ENCODE assay signal across 8 cellular contexts in the genomic region with DNA sequence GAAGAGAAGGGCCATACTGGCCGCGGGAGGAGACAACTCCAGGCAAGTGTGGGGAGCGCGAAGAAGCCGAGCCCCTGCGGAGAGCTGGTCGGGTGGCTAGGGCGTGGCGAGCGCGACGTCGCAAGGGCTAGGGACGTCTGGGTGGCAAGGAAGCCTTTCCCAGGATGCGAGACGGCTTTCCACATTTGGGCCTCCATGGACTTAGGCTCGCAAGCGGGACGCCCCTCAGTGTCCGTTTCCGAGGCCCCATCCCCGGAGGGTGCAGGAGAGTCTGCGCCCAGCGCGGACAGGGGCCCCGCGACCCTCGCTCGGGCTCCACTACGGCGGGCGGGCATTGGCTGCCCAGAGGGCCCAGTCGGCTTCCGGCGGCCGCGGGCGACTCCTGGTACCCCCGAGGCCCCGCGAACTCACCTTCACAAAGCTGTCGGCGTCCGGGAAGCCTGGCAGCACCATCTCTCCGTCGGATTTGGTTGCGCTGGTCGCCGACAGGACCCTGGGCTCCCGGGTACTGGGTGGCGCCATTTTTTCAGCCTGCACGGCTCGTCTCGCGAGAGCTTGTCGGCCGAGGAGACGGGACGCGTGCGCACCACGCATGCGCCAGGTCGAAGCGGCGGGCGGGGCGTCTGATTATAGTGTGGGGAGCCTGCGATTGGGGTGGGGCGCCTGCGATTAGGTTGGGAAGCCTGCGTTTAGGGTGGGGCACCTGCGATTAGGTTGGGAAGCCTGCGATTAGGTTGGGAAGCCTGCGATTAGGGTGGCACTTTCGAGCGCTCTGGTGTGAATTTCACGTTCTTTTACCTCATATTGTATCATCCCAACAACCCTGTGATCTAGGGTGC. TPM values are rescaled to one million over a fixed set of nuclear protein-coding genes. Genes with fewer than 3 reads are reported as not detected.
DNase-seq lines count a peak whose midpoint lies in the region; FAIRE-seq and TF ChIP-seq lines count a peak whose summit lies in the region.

Gene EXOSC10 (minus strand): TSS at position 560 of the 839 bp plus-strand sequence. CDS start 38 bp downstream, at position 522.

- peaks cover 3% of the 10 kb centered on the region; the same call in 1 of the 2 replicates for H3K4me1 ChIP-seq in HEK293 (ENCODE audit: control insufficient read depth, insufficient read depth, low read length)
- peaks cover 3 to 4% of the 10 kb centered on the region in 2 donors for H3K4me1 ChIP-seq in neuronal stem cell (ENCODE audit: control insufficient read depth in 2 of 2, insufficient read depth in 1 of 2, low read depth in 1 of 2, low read length in 2 of 2)
- peaks cover 0 to 20% (median 15%) of the 10 kb centered on the region in 5 donors for H3K4me1 ChIP-seq in subcutaneous abdominal adipose tissue (ENCODE audit: control insufficient read depth in 5 of 5, insufficient read depth in 5 of 5, low read length in 5 of 5)

- in situ Hi-C loops in G401 (cut with HindIII; ENCODE audit: low sequenced_read_pairs) = no loop called here

- H2AFZ ChIP-seq in neuronal stem cell (ENCODE audit: low read length) = peak within 1 kb of the TSS; percentile 95

- H3K27me3 ChIP-seq in neuronal stem cell (ENCODE audit: control insufficient read depth in 3 of 3, insufficient read depth in 3 of 3, low read depth in 1 of 3, low read length in 3 of 3) (no peaks in the 10 kb centered on the region), subcutaneous abdominal adipose tissue (ENCODE audit: control insufficient read depth in 5 of 5, insufficient read depth in 4 of 5, low read length in 5 of 5) (no peaks in the 10 kb centered on the region)

- H3K4me2 ChIP-seq in neuronal stem cell (ENCODE audit: insufficient read depth, low read length, poor library complexity, severe bottlenecking) = peak within 1 kb of the TSS; percentile 98

- intact Hi-C loops in activated naive CD4-positive, alpha-beta T cell treated with anti-CD3 and anti-CD28 coated beads for 36 hours (cut with micrococcal nuclease) = loop anchor here (1.0 kb wide), 4 partner anchors 39 to 620 kb away; partner anchors contain the start of genes MTOR, SRM and TARDBP

- DNase-seq in G401 (ENCODE audit: low spot score) (peak; percentile 91), MV-4-11 (lab: John Stamatoyannopoulos, UW) (peak; percentile 81), SK-N-DZ (ENCODE audit: low spot score) (peak; percentile 83), frontal cortex (ENCODE audit: low spot score in 2 of 2) (peak; percentile 88 to 96), neuronal stem cell (ENCODE audit: low spot score) (peak; percentile 90)
- DNase-seq in activated naive CD4-positive, alpha-beta T cell treated with anti-CD3 and anti-CD28 coated beads for 36 hours = peak; percentile 95

- H3K4me3 ChIP-seq in HEK293 (ENCODE audit: low read depth, low read length) (peak within 1 kb of the TSS; percentile 76), neuronal stem cell (ENCODE audit: low read length in 2 of 2) (peak within 1 kb of the TSS; percentile 90 to 95), subcutaneous abdominal adipose tissue (ENCODE audit: low read depth in 1 of 5, low read length in 5 of 5) (peak within 1 kb of the TSS; percentile 83 to 99 (median 97))

- no peak within 1 kb of the TSS for H3K4ac ChIP-seq in neuronal stem cell (ENCODE audit: low read length)

- H3K36me3 Mint-ChIP-seq in activated naive CD4-positive, alpha-beta T cell treated with anti-CD3 and anti-CD28 coated beads for 36 hours (ENCODE audit: low read depth) = peaks cover 7% of the 10 kb centered on the region

- H3K27me3 Mint-ChIP-seq in activated naive CD4-positive, alpha-beta T cell treated with anti-CD3 and anti-CD28 coated beads for 36 hours (ENCODE audit: low read depth) = no peaks in the 10 kb centered on the region

- H2BK5ac ChIP-seq in neuronal stem cell (ENCODE audit: low read length) = peak within 1 kb of the TSS; percentile 99

- H3K9ac ChIP-seq in neuronal stem cell (ENCODE audit: low read depth, low read length, poor library complexity) = peak within 1 kb of the TSS; percentile 98
- H3K9ac ChIP-seq in subcutaneous abdominal adipose tissue (ENCODE audit: low read length in 5 of 5) = peak within 1 kb of the TSS; percentile 81 to 99 (median 97)

- H3K14ac ChIP-seq in neuronal stem cell (ENCODE audit: low read length) = peak within 1 kb of the TSS; percentile 38

- WGBS in neuronal stem cell (ENCODE audit: extremely low coverage in 2 of 2, insufficient read length in 2 of 2, insufficient replicate concordance in 1 of 2), 2 donors = no CpG with 5 or more reads among the region's 78 CpGs

- no peaks in the 10 kb centered on the region for H3K9me3 Mint-ChIP-seq in activated naive CD4-positive, alpha-beta T cell treated with anti-CD3 and anti-CD28 coated beads for 36 hours

- H3K4me3 Mint-ChIP-seq in activated naive CD4-positive, alpha-beta T cell treated with anti-CD3 and anti-CD28 coated beads for 36 hours = peak within 1 kb of the TSS; percentile 96

- H3K36me3 ChIP-seq in HEK293 (ENCODE audit: control insufficient read depth in 2 of 2, insufficient read depth in 1 of 2, low read length in 2 of 2) = peaks cover 32 to 36% of the 10 kb centered on the region in 2 experiments
- H3K36me3 ChIP-seq in neuronal stem cell (replicated peaks in 1 of 2; ENCODE audit: control insufficient read depth in 2 of 2, insufficient read depth in 2 of 2, low read length in 2 of 2) = peaks cover 10 to 37% of the 10 kb centered on the region in 2 donors
- peaks cover 3 to 25% (median 13%) of the 10 kb centered on the region in 5 donors for H3K36me3 ChIP-seq in subcutaneous abdominal adipose tissue (ENCODE audit: control insufficient read depth in 5 of 5, insufficient read depth in 5 of 5, low read length in 5 of 5)

- H2BK120ac ChIP-seq in neuronal stem cell (ENCODE audit: low read depth, low read length) = no peak within 1 kb of the TSS

- peak within 1 kb of the TSS; percentile 90 for H3K27ac Mint-ChIP-seq in activated naive CD4-positive, alpha-beta T cell treated with anti-CD3 and anti-CD28 coated beads for 36 hours

- H3K18ac ChIP-seq in neuronal stem cell (ENCODE audit: low read length) = peak within 1 kb of the TSS; percentile 97

- no peak within 1 kb of the TSS for H2BK12ac ChIP-seq in neuronal stem cell (ENCODE audit: low read length)

- CTCF ChIA-PET in HEK293 (lab: Yijun Ruan, JAX) = interaction anchor here (0.6 to 2.4 kb wide), 5 partner anchors 17 to 1352 kb away, joined by 3 to 16 read pairs (median 5); no protein-coding TSS in a partner anchor
- CTCF ChIA-PET in activated naive CD4-positive, alpha-beta T cell treated with anti-CD3 and anti-CD28 coated beads for 36 hours (lab: Charles Lee) = interaction anchor here (1.2 to 2.3 kb wide), 2 partner anchors 39 to 62 kb away, joined by 4 to 18 read pairs; partner anchors contain the start of gene SRM

- H3K79me1 ChIP-seq in neuronal stem cell (ENCODE audit: low read depth, low read length) = peaks cover 5% of the 10 kb centered on the region

- H3K23ac ChIP-seq in neuronal stem cell (ENCODE audit: low read depth, low read length, poor library complexity) = peak within 1 kb of the TSS; percentile 93

- peaks cover 8% of the 10 kb centered on the region for H3K4me1 Mint-ChIP-seq in activated naive CD4-positive, alpha-beta T cell treated with anti-CD3 and anti-CD28 coated beads for 36 hours (ENCODE audit: low read depth)

- no peak within 1 kb of the TSS for H4K91ac ChIP-seq in neuronal stem cell (ENCODE audit: low read depth, low read length, poor library complexity)

- H2BK15ac ChIP-seq in neuronal stem cell (ENCODE audit: low read length) = peak within 1 kb of the TSS; percentile 58

- H3K9me3 ChIP-seq in HEK293 (ENCODE audit: control insufficient read depth, insufficient read depth, low read depth, low read length) (no peaks in the 10 kb centered on the region), neuronal stem cell (replicated peaks in 1 of 2; ENCODE audit: control insufficient read depth in 2 of 2, insufficient read depth in 1 of 2, low read depth in 1 of 2, low read length in 2 of 2) (no peaks in the 10 kb centered on the region), subcutaneous abdominal adipose tissue (ENCODE audit: control insufficient read depth in 5 of 5, low read length in 5 of 5) (no peaks in the 10 kb centered on the region)

- no peak for TF ChIP-seq CTCF in HEK293 (tag by site-specific recombination; IDR thresholded peaks at IDR 0.05)

- H3K27ac ChIP-seq in HEK293 (ENCODE audit: extremely low read depth, low read depth, low read length) = peak within 1 kb of the TSS; percentile 89
- H3K27ac ChIP-seq in neuronal stem cell (replicated peaks; ENCODE audit: low read length) = peak within 1 kb of the TSS; percentile 50
- H3K27ac ChIP-seq in subcutaneous abdominal adipose tissue (ENCODE audit: low read depth, low read length) = peak within 1 kb of the TSS; percentile 79

- FAIRE-seq in frontal cortex (lab: Jason Lieb, UNC) = no peak

- H2AK5ac ChIP-seq in neuronal stem cell (ENCODE audit: low read depth, low read length) = peak within 1 kb of the TSS; percentile 75

- POLR2A ChIA-PET in HEK293 (lab: Yijun Ruan, JAX) = interaction anchor here (0.5 to 2.1 kb wide), 13 partner anchors 8 to 608 kb away, joined by 3 to 6 read pairs (median 3); partner anchors contain the start of gene SRM

- H4K8ac ChIP-seq in neuronal stem cell (ENCODE audit: low read depth, low read length) = peak within 1 kb of the TSS; percentile 98

TF ChIP-seq in HEK293, 187 proteins besides CTCF, POLR2A, EP300 and RAD21 (continues in another document):
- TF ChIP-seq ZNF777 (tag by site-specific recombination; IDR thresholded peaks at IDR 0.05; ENCODE audit: borderline replicate concordance) (no peak; the same call in 1 of the 2 replicates), ZNF561 (tag by site-specific recombination; IDR thresholded peaks at IDR 0.05; ENCODE audit: borderline replicate concordance) (peak; percentile 51)
- TF ChIP-seq, protein P1, sequence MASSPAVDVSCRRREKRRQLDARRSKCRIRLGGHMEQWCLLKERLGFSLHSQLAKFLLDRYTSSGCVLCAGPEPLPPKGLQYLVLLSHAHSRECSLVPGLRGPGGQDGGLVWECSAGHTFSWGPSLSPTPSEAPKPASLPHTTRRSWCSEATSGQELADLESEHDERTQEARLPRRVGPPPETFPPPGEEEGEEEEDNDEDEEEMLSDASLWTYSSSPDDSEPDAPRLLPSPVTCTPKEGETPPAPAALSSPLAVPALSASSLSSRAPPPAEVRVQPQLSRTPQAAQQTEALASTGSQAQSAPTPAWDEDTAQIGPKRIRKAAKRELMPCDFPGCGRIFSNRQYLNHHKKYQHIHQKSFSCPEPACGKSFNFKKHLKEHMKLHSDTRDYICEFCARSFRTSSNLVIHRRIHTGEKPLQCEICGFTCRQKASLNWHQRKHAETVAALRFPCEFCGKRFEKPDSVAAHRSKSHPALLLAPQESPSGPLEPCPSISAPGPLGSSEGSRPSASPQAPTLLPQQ (tag by site-specific recombination; IDR thresholded peaks at IDR 0.05) = peak; percentile 75; the same call in 1 of the 2 replicates

RNA-seq across cellular contexts. Expression of gene EXOSC10, which starts in this region (rescaled TPM):
- 42.5 and 61.7 TPM in 2 replicates for total RNA-seq in G401 (2014; rRNA removed; shearing (Covaris generic))
- 67.1 and 76.5 TPM in 2 replicates for polyA plus RNA-seq in SK-N-DZ (2014; cell fraction: cytosol; rRNA removed)
- polyA plus RNA-seq in SK-N-DZ (2014; cell fraction: nucleus; rRNA removed) = 167 and 174 TPM in 2 replicates
- 10 to 100 TPM; 57.9 to 59.3 TPM for total RNA-seq in activated naive CD4-positive, alpha-beta T cell treated with anti-CD3 and anti-CD28 coated beads for 36 hours
- total RNA-seq in frontal cortex = 40.4 TPM
- 55.5 TPM for polyA plus RNA-seq in neuronal stem cell (2013, experiment 1 of 2)
- 55.9 TPM for polyA plus RNA-seq in neuronal stem cell (2013, experiment 2 of 2)

Comparison
In these comparisons a context has a peak if more than half of its experiments do, and no peak if none do; other contexts are left out.
1. Peak in every context shown above with its lines: DNase-seq, H3K4me3 ChIP-seq and H3K27ac ChIP-seq.